8 cellular contexts compared by ENCODE assay signal in genomic region chr12:56158926-56159461, GRCh38. TPM values are rescaled to one million over a fixed set of nuclear protein-coding genes. Genes with fewer than 3 reads are reported as not detected.
DNase-seq lines count a peak whose midpoint lies in the region; ATAC-seq and TF ChIP-seq lines count a peak whose summit lies in the region.

No MANE protein-coding gene starts in this region.

- peak overlapping the region; percentile 93 for H3K27ac ChIP-seq in BLaER1
- H3K27ac ChIP-seq in breast epithelium, result peak overlapping the region; percentile 100

- no peak for TF ChIP-seq CTCF in breast epithelium (IDR thresholded peaks at IDR 0.05)

- peaks cover 58% of the 10 kb centered on the region for H3K4me1 ChIP-seq in BLaER1
- peaks cover 4 to 25% of the 10 kb centered on the region in 2 donors for H3K4me1 ChIP-seq in breast epithelium

- H3K9ac ChIP-seq in BLaER1, result peak overlapping the region; percentile 98

- peak; percentile 6 for TF ChIP-seq POLR2A in breast epithelium (IDR thresholded peaks at IDR 0.05)

- peaks cover 53% of the 10 kb centered on the region for H4K20me1 ChIP-seq in BLaER1

- H3K36me3 ChIP-seq in BLaER1 (peaks cover 70% of the 10 kb centered on the region), breast epithelium (no peaks in the 10 kb centered on the region)

- ATAC-seq in sciatic nerve (peak; percentile 61), GM19397 (IDR thresholded peaks at IDR 0.05; ENCODE audit: unreplicated experiment) (no peak)

- DNase-seq in H4 (ENCODE audit: low spot score) (peak; percentile 76), OCI-M1 (lab: John Stamatoyannopoulos, UW) (peak; percentile 82), breast epithelium (ENCODE audit: low spot score in 2 of 2) (peak; percentile 81 to 95), sciatic nerve (ENCODE audit: low spot score) (peak; percentile 78), COLO668 (lab: John Stamatoyannopoulos, UW; ENCODE audit: unreplicated experiment) (no peak)

- peak overlapping the region; percentile 95 for H3K4me2 ChIP-seq in BLaER1

- H3K4me3 ChIP-seq in BLaER1 (peak overlapping the region; percentile 94), breast epithelium (peak overlapping the region; percentile 89 to 97 (median 94)), iPS-18c (ENCODE audit: insufficient read depth, low read depth, low read length) (peak overlapping the region; percentile 85)

- intact Hi-C loops in breast epithelium (cut with DNase I; ENCODE audit: low total_unique reads), result loop anchor here (5.0 kb wide), 1 partner anchor 37 kb away; no protein-coding TSS in a partner anchor
- intact Hi-C loops in sciatic nerve (cut with DNase I), result no loop called here

- H3K9me3 ChIP-seq in BLaER1, result no peaks in the 10 kb centered on the region
- no peaks in the 10 kb centered on the region for H3K9me3 ChIP-seq in breast epithelium
- no peaks in the 10 kb centered on the region for H3K9me3 ChIP-seq in iPS-18c (ENCODE audit: control insufficient read depth, insufficient read depth, low read length)

- H3K27me3 ChIP-seq in BLaER1 (no peaks in the 10 kb centered on the region), breast epithelium (no peaks in the 10 kb centered on the region)

RNA-seq across cellular contexts. Expression of gene MYL6, which starts 0.8 kb away (rescaled TPM):
- 2,426 and 2,616 TPM in 2 replicates for total RNA-seq in H4 (2014; rRNA removed; shearing (Covaris generic))
- total RNA-seq in breast epithelium (1,000 to 10,000 TPM; 1,725 to 2,481 (median 1,981) TPM), sciatic nerve (993 TPM)

RNA-seq across cellular contexts. Expression of gene MYL6B, which starts 6.6 kb away (rescaled TPM):
- total RNA-seq in H4 (2014; rRNA removed; shearing (Covaris generic)), result 88.0 and 129 TPM in 2 replicates
- total RNA-seq in breast epithelium (10 to 100 TPM; 29.6 to 52.8 (median 43.2) TPM), sciatic nerve (40.0 TPM)

RNA-seq across cellular contexts. Expression of gene SMARCC2, which starts 30.3 kb away (rescaled TPM):
- total RNA-seq in H4 (2014; rRNA removed; shearing (Covaris generic)), result 19.6 and 22.9 TPM in 2 replicates
- total RNA-seq in breast epithelium (100 to 1,000 TPM; 105 to 114 (median 106) TPM), sciatic nerve (160 TPM)

RNA-seq across cellular contexts. Expression of gene ESYT1, which starts 30.9 kb away (rescaled TPM):
- total RNA-seq in H4 (2014; rRNA removed; shearing (Covaris generic)), result 62.9 and 80.8 TPM in 2 replicates
- 100 to 1,000 TPM; 132 to 243 (median 146) TPM for total RNA-seq in breast epithelium
- 85.9 TPM for total RNA-seq in sciatic nerve

RNA-seq across cellular contexts. Expression of gene ZC3H10, which starts 40.9 kb away (rescaled TPM):
- total RNA-seq in H4 (2014; rRNA removed; shearing (Covaris generic)), result 1.9 and 2.4 TPM in 2 replicates
- total RNA-seq in breast epithelium, result 1 to 10 TPM; 3.6 to 4.8 (median 4.7) TPM
- total RNA-seq in sciatic nerve, result 9.0 TPM
